In genomic region chr14:52313903-52314481, GRCh38 we compare ENCODE assay signal across 8 cellular contexts. TPM values are rescaled to one million over a fixed set of nuclear protein-coding genes. Genes with fewer than 3 reads are reported as not detected.
DNase-seq lines count a peak whose midpoint lies in the region; ATAC-seq lines count a peak whose summit lies in the region.

Gene PTGER2 (plus strand): TSS chr14:52314312. CDS start chr14:52314549, 237 bp downstream.

- H3K4me2 ChIP-seq in GM23248 (ENCODE audit: unreplicated experiment): peak within 1 kb of the TSS; percentile 79

- peak; percentile 10 for DNase-seq in DMS53 treated with DMSO at 0.1 percent for 48 hours (lab: John Stamatoyannopoulos, UW; ENCODE audit: unreplicated experiment)
- peak; percentile 97 for DNase-seq in GM23248
- DNase-seq in NCI-H146 treated with DMSO at 0.1 percent for 48 hours (lab: John Stamatoyannopoulos, UW; ENCODE audit: unreplicated experiment): peak; percentile 65
- peak; percentile 81 to 86 for DNase-seq in activated CD4-positive, alpha-beta T cell treated with anti-CD3 and anti-CD28 coated beads, Interleukin-2, amount 50 U/mL, for 48 hours
- peak; percentile 77 for DNase-seq in ecto neural progenitor cell (ENCODE audit: low spot score)
- DNase-seq in memory B cell (ENCODE audit: low spot score in 2 of 2): peak; percentile 2 to 44
- peak; percentile 51 to 67 (median 59) for DNase-seq in stimulated activated CD4-positive, alpha-beta T cell treated with anti-CD3 and anti-CD28 coated beads, TNF-alpha, amount 100 ng/mL, for 48 hours (ENCODE audit: low read depth in 3 of 3)
- DNase-seq in NCI-H1694 (lab: John Stamatoyannopoulos, UW): no peak

- H3K9ac ChIP-seq in GM23248: peak within 1 kb of the TSS; percentile 75

- H3K9me2 ChIP-seq in GM23248 (ENCODE audit: insufficient read depth): no peaks in the 10 kb centered on the region

- no peak within 1 kb of the TSS for H3K27ac Mint-ChIP-seq in memory B cell

- in situ Hi-C loops in GM23248 (cut with MboI): no loop called here

- H3K9me3 ChIP-seq in GM23248 (ENCODE audit: low read depth): no peaks in the 10 kb centered on the region

- no peaks in the 10 kb centered on the region for H4K20me1 ChIP-seq in GM23248 (ENCODE audit: insufficient read depth)

- peak within 1 kb of the TSS; percentile 87 for H3K4me3 Mint-ChIP-seq in memory B cell

- H3K9me3 Mint-ChIP-seq in memory B cell: no peaks in the 10 kb centered on the region

- 1% methylated on average over 68 to 69 of the region's 69 CpGs for WGBS in GM23248 (ENCODE audit: low coverage in 1 of 2, low lambda C conversion rate in 2 of 2, missing lambda C conversion rate in 2 of 2), 2 experiments

- H3K27me3 Mint-ChIP-seq in memory B cell: peaks cover 25% of the 10 kb centered on the region

- H3K27ac ChIP-seq in GM23248: peak within 1 kb of the TSS; percentile 34

- peaks cover 37% of the 10 kb centered on the region for H3K4me1 Mint-ChIP-seq in memory B cell

- H3K79me2 ChIP-seq in GM23248 (ENCODE audit: insufficient read depth): peaks cover 11% of the 10 kb centered on the region; the same call in 1 of the 2 replicates

- peak within 1 kb of the TSS; percentile 77 for H3K4me3 ChIP-seq in GM23248

- no peaks in the 10 kb centered on the region for H3K27me3 ChIP-seq in GM23248 (replicated peaks; ENCODE audit: insufficient read depth)

- peak; percentile 16 for ATAC-seq in memory B cell (ENCODE audit: low read depth)

- peaks cover 13% of the 10 kb centered on the region; the same call in 1 of the 2 replicates for H3K4me1 ChIP-seq in GM23248 (ENCODE audit: insufficient read depth)

- H3K36me3 ChIP-seq in GM23248 (ENCODE audit: low read depth): no peaks in the 10 kb centered on the region

- H3F3A ChIP-seq in GM23248 (ENCODE audit: insufficient read depth): peaks cover 17% of the 10 kb centered on the region

- H2AFZ ChIP-seq in GM23248: peak within 1 kb of the TSS; percentile 85

- H3K36me3 Mint-ChIP-seq in memory B cell: peaks cover 2% of the 10 kb centered on the region

RNA-seq across cellular contexts. Expression of gene PTGER2, which starts in this region (rescaled TPM):
- total RNA-seq in GM23248 (2014; rRNA removed; shearing (Covaris generic)): 6.2 and 7.2 TPM in 2 replicates
- polyA plus RNA-seq in GM23248 (2016; fragmentation: Nextera tagmentation; extraction: Ambion mirVana): 9.1 TPM in 2 replicates
